ENCODE assay signal across 10 cellular contexts in genomic region chr9:136481558-136481957, GRCh38. TPM values are rescaled to one million over a fixed set of nuclear protein-coding genes. Genes with fewer than 3 reads are reported as not detected.
DNase-seq lines count a peak whose midpoint lies in the region; ATAC-seq, FAIRE-seq and TF ChIP-seq lines count a peak whose summit lies in the region.
"Had no signal": no experiment of that assay in that cellular context is flagged by ENCODE, and none has a peak within 500 bp of the region (broad histone marks: within the 10 kb centered on the region; RNA-seq: fewer than 3 reads in every experiment).

No MANE protein-coding gene starts in this region.

- peak overlapping the region; percentile 92 for H3K27ac Mint-ChIP-seq in activated T-cell treated with anti-CD3 and anti-CD28 coated beads, Interleukin-2, amount 50 U/mL, for 24 hours
- H3K27ac Mint-ChIP-seq in activated naive CD4-positive, alpha-beta T cell treated with anti-CD3 and anti-CD28 coated beads, Interleukin-2, amount 50 U/mL, for 72 hours: peak overlapping the region; percentile 81 to 98

- H3K4me1 ChIP-seq in kidney (ENCODE audit: control insufficient read depth in 1 of 2, insufficient read depth in 1 of 2, low read depth in 1 of 2, low read length in 2 of 2): peaks cover 17 to 23% of the 10 kb centered on the region in 2 donors
- H3K4me1 ChIP-seq in thymus (ENCODE audit: control insufficient read depth, insufficient read depth, low read length): peaks cover 16% of the 10 kb centered on the region

- FAIRE-seq in kidney (lab: Jason Lieb, UNC): no peak

- H3K36me3 ChIP-seq in kidney (ENCODE audit: control insufficient read depth in 1 of 2, insufficient read depth in 2 of 2, low read length in 2 of 2): peaks cover 9 to 13% of the 10 kb centered on the region in 2 donors
- peaks cover 17% of the 10 kb centered on the region for H3K36me3 ChIP-seq in thymus (ENCODE audit: control insufficient read depth, insufficient read depth)

- no peak for DNase-seq in activated T-cell treated with anti-CD3 and anti-CD28 coated beads, Interleukin-2, amount 50 U/mL, for 24 hours
- no peak for DNase-seq in activated T-cell treated with anti-CD3 and anti-CD28 coated beads, Interleukin-2, amount 50 U/mL, for 48 hours
- DNase-seq in activated naive CD4-positive, alpha-beta T cell treated with anti-CD3 and anti-CD28 coated beads, Interleukin-2, amount 50 U/mL, for 72 hours (ENCODE audit: low spot score in 2 of 2): no peak
- DNase-seq in kidney: no peak
- DNase-seq: activated CD4-positive, CD25-positive, alpha-beta regulatory T cell; DMS79 had no signal

- WGBS in thymus: 51% methylated on average over 5 of the region's 5 CpGs

- H3K36me3 Mint-ChIP-seq in activated T-cell treated with anti-CD3 and anti-CD28 coated beads, Interleukin-2, amount 50 U/mL, for 24 hours (ENCODE audit: low read depth): peaks cover 52% of the 10 kb centered on the region
- H3K36me3 Mint-ChIP-seq in activated naive CD4-positive, alpha-beta T cell treated with anti-CD3 and anti-CD28 coated beads, Interleukin-2, amount 50 U/mL, for 72 hours: peaks cover 10 to 21% of the 10 kb centered on the region in 2 donors

- H3K9me3 ChIP-seq in kidney (ENCODE audit: control insufficient read depth in 1 of 2, low read length in 2 of 2) (no peaks in the 10 kb centered on the region), thymus (ENCODE audit: control insufficient read depth) (no peaks in the 10 kb centered on the region)

- peak overlapping the region; percentile 97 for H3K4me3 Mint-ChIP-seq in activated T-cell treated with anti-CD3 and anti-CD28 coated beads, Interleukin-2, amount 50 U/mL, for 24 hours

- no peak for ATAC-seq in activated naive CD4-positive, alpha-beta T cell treated with anti-CD3 and anti-CD28 coated beads, Interleukin-2, amount 50 U/mL, for 72 hours
- ATAC-seq in GM21825 (IDR thresholded peaks at IDR 0.05; ENCODE audit: unreplicated experiment) (no peak), GM19328 (IDR thresholded peaks at IDR 0.05; ENCODE audit: unreplicated experiment) (no peak), HG02588 (IDR thresholded peaks at IDR 0.05; ENCODE audit: unreplicated experiment) (no peak)

- no peaks in the 10 kb centered on the region for H3K9me3 Mint-ChIP-seq in activated T-cell treated with anti-CD3 and anti-CD28 coated beads, Interleukin-2, amount 50 U/mL, for 24 hours
- no peaks in the 10 kb centered on the region for H3K9me3 Mint-ChIP-seq in activated naive CD4-positive, alpha-beta T cell treated with anti-CD3 and anti-CD28 coated beads, Interleukin-2, amount 50 U/mL, for 72 hours

- no peaks in the 10 kb centered on the region for H3K27me3 Mint-ChIP-seq in activated T-cell treated with anti-CD3 and anti-CD28 coated beads, Interleukin-2, amount 50 U/mL, for 24 hours

- H3K27ac ChIP-seq in kidney (ENCODE audit: low read depth in 2 of 2, low read length in 2 of 2) (no peak overlapping the region), thymus (ENCODE audit: low read depth) (no peak overlapping the region)

- H3K4me1 Mint-ChIP-seq in activated T-cell treated with anti-CD3 and anti-CD28 coated beads, Interleukin-2, amount 50 U/mL, for 24 hours (ENCODE audit: low read depth): peaks cover 39% of the 10 kb centered on the region

- H3K9ac ChIP-seq in kidney (ENCODE audit: low read length in 2 of 2): peak overlapping the region in 1 of 2 donors; percentile 56

- no peak for TF ChIP-seq CTCF in kidney (IDR thresholded peaks at IDR 0.05; ENCODE audit: borderline replicate concordance, extremely low read depth, insufficient read depth)

- H3K4me3 ChIP-seq in kidney (ENCODE audit: low read length in 2 of 2) (peak overlapping the region; percentile 70 to 88), thymus (ENCODE audit: low read length) (peak overlapping the region; percentile 92)

- intact Hi-C loops in kidney (cut with DNase I): no loop called here

- no peaks in the 10 kb centered on the region for H3K27me3 ChIP-seq in thymus (ENCODE audit: control insufficient read depth, insufficient read depth)

RNA-seq across cellular contexts. Expression of gene SEC16A, which starts 1.3 kb away (rescaled TPM):
- 10 to 100 TPM; 56.6 to 79.5 TPM for total RNA-seq in activated naive CD4-positive, alpha-beta T cell treated with anti-CD3 and anti-CD28 coated beads, Interleukin-2, amount 50 U/mL, for 72 hours
- total RNA-seq in kidney: 67.1 TPM
- polyA plus RNA-seq in kidney (ENCODE audit: insufficient read depth, low read depth, low replicate concordance) (37.0 TPM), thymus (89.7 TPM)

RNA-seq across cellular contexts. Expression of gene INPP5E, which starts 41.9 kb away (rescaled TPM):
- 10 to 100 TPM; 14.4 to 16.0 TPM for total RNA-seq in activated naive CD4-positive, alpha-beta T cell treated with anti-CD3 and anti-CD28 coated beads, Interleukin-2, amount 50 U/mL, for 72 hours
- total RNA-seq in kidney: 14.0 TPM
- polyA plus RNA-seq in kidney (ENCODE audit: insufficient read depth, low read depth, low replicate concordance) (6.9 TPM), thymus (17.5 TPM)
